ENCODE assay signal across 25 cellular contexts in the genomic region with DNA sequence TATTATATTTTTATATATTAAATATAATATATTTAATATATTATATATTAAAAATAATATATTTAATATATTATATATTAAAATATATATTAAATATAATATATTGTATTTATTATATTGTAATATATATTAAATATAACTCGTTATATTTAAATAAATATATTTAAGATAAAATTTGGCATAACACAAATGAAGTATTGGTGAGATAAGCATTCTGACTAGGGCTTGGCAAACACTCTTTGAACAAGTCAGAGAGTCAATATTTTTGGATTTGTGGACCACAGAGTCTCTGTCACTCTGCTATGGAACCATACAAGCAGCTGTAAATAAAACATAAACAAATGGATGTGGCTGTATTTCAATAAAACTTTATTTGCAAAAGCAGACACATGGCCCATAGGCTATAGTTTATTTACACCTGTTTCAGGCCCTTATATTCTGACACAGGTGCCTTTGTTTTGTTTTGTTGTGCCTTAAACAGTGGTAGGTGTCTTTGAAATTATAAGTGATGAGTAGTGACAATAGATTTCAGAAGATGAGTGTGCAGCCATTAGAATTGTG.
"Had no signal": no experiment of that assay in that cellular context is flagged by ENCODE, and none has a peak within 500 bp of the region (broad histone marks: within the 10 kb centered on the region; RNA-seq: fewer than 3 reads in every experiment).

No MANE protein-coding gene starts in this region.

- DNase-seq: cortex of kidney; effector CD8-positive, alpha-beta T cell; effector memory CD8-positive, alpha-beta T cell; endodermal cell; erythroblast; esophagus squamous epithelium; foreskin fibroblast; foreskin melanocyte; gastrocnemius medialis; glutamatergic neuron; head of caudate nucleus; heart right ventricle; hippocampal formation; left cardiac atrium; left lung; left ventricle myocardium superior; lower lobe of right lung; mesenchymal stem cell; mucosa of descending colon; naive B cell; naive thymus-derived CD8-positive, alpha-beta T cell had no signal

- H3K4me3 ChIP-seq: esophagus squamous epithelium, gastrocnemius medialis, heart right ventricle, left lung, lower lobe of right lung, mucosa of descending colon had no signal

- FAIRE-seq: islet of Langerhans, keratinocyte had no signal

- H3K27ac ChIP-seq: epithelial cell of prostate, esophagus squamous epithelium, gastrocnemius medialis, heart right ventricle, left lung, lower lobe of right lung had no signal

- H3K9me3 ChIP-seq: esophagus squamous epithelium, gastrocnemius medialis, heart right ventricle, left lung, lower lobe of right lung, mucosa of descending colon had no signal

- H3K36me3 ChIP-seq: esophagus squamous epithelium, gastrocnemius medialis, heart right ventricle, left lung, lower lobe of right lung had no signal

- H3K4me1 ChIP-seq: esophagus squamous epithelium, gastrocnemius medialis, heart right ventricle, left lung, lower lobe of right lung had no signal

- H3K27me3 ChIP-seq: esophagus squamous epithelium, gastrocnemius medialis, left lung had no signal

- ATAC-seq: effector memory CD8-positive, alpha-beta T cell; esophagus mucosa; gastrocnemius medialis; heart right ventricle; left cardiac atrium; left lung; left ventricle myocardium superior; lower lobe of right lung; mucosa of descending colon; naive thymus-derived CD8-positive, alpha-beta T cell had no signal
